ENCODE assay signal across 5 cellular contexts in the genomic region with DNA sequence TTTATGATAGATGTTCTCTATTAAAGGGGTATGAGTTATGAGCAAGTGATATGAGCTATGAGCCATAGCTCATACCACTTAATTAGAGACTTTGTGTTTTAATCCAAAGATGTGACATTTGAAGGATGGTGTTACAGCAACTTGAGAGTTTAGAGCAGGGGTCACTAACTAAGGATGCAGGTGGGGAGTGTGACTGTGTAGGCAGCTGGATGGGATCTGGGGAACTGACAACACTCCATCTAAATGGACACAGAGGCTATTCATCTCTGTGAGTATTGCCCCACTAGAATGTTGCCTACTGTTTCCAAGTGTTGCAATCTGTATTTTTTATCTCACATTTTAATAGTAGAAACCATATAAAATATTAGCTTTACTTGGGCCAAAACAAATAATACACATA.
"Had no signal": no experiment of that assay in that cellular context is flagged by ENCODE, and none has a peak within 500 bp of the region (broad histone marks: within the 10 kb centered on the region; RNA-seq: fewer than 3 reads in every experiment).

No MANE protein-coding gene starts in this region.

- DNase-seq: H9, HCEC 1CT, IMR-90 had no signal

- H3K4me3 ChIP-seq: GM23338, K562 had no signal

- ATAC-seq: GM23338, K562 had no signal
